Comparison of ENCODE assay signal across 9 cellular contexts in genomic region chr17:73474370-73474988, GRCh38.
A peak's percentile ranks its signal among the peaks of the same experiment; 100 is the strongest.
DNase-seq lines count a peak whose midpoint lies in the region; ATAC-seq and TF ChIP-seq lines count a peak whose summit lies in the region.
"Had no signal": no experiment of that assay in that cellular context is flagged by ENCODE, and none has a peak within 500 bp of the region (broad histone marks: within the 10 kb centered on the region; RNA-seq: fewer than 3 reads in every experiment).

No MANE protein-coding gene starts in this region.

- in situ Hi-C loops in ACHN (cut with HindIII; ENCODE audit: low pct_ligation_motif_present, low pct_unique_long_range_greater_than_20kb, low sequenced_read_pairs) = no loop called here

- H3K36me3 Mint-ChIP-seq in activated T-cell treated with anti-CD3 and anti-CD28 coated beads, Interleukin-2, amount 50 U/mL, for 72 hours (ENCODE audit: insufficient read depth in 2 of 2) = peaks cover 0 to 4% of the 10 kb centered on the region in 2 donors
- H3K36me3 Mint-ChIP-seq in osteocyte (ENCODE audit: unreplicated experiment) = no peaks in the 10 kb centered on the region

- H3K4me3 ChIP-seq in HFF-Myc (replicated peaks; ENCODE audit: low read depth, low read length) = no peak overlapping the region
- H3K4me3 ChIP-seq: upper lobe of left lung had no signal

- DNase-seq in ACHN (peak; percentile 39), HFF-Myc (ENCODE audit: extremely low read depth, low read depth) (peak; percentile 7), left kidney (ENCODE audit: low read depth, low spot score) (peak; percentile 70), NCI-H524 treated with DMSO at 0.1 percent for 48 hours (lab: John Stamatoyannopoulos, UW) (no peak), GM19240 (ENCODE audit: insufficient read length, low spot score) (no peak), osteocyte (ENCODE audit: extremely low spot score, unreplicated experiment) (no peak)
- DNase-seq in activated T-cell treated with anti-CD3 and anti-CD28 coated beads, Interleukin-2, amount 50 U/mL, for 72 hours = peak; percentile 5 to 6

- no peak overlapping the region for H3K27ac Mint-ChIP-seq in activated T-cell treated with anti-CD3 and anti-CD28 coated beads, Interleukin-2, amount 50 U/mL, for 72 hours
- H3K27ac Mint-ChIP-seq in osteocyte (ENCODE audit: unreplicated experiment) = no peak overlapping the region

- peaks cover 6% of the 10 kb centered on the region for H3K4me1 Mint-ChIP-seq in activated T-cell treated with anti-CD3 and anti-CD28 coated beads, Interleukin-2, amount 50 U/mL, for 72 hours (ENCODE audit: low read depth)
- H3K4me1 Mint-ChIP-seq in osteocyte (ENCODE audit: unreplicated experiment) = peaks cover 12% of the 10 kb centered on the region

- H3K27me3 Mint-ChIP-seq in activated T-cell treated with anti-CD3 and anti-CD28 coated beads, Interleukin-2, amount 50 U/mL, for 72 hours (ENCODE audit: low read depth) = peaks cover 6% of the 10 kb centered on the region
- no peaks in the 10 kb centered on the region for H3K27me3 Mint-ChIP-seq in osteocyte (ENCODE audit: unreplicated experiment)

- no peak for ATAC-seq in activated T-cell treated with anti-CD3 and anti-CD28 coated beads, Interleukin-2, amount 50 U/mL, for 72 hours (replicated peaks in 1 of 2)
- ATAC-seq in HG02759 (IDR thresholded peaks at IDR 0.05; ENCODE audit: unreplicated experiment) = no peak

- TF ChIP-seq CTCF in HFF-Myc (IDR thresholded peaks at IDR 0.05; ENCODE audit: low read depth, low read length, missing control alignments) (no peak), osteocyte (IDR thresholded peaks at IDR 0.05) (no peak)

- peaks cover 0 to 2% of the 10 kb centered on the region in 2 donors for H3K9me3 Mint-ChIP-seq in activated T-cell treated with anti-CD3 and anti-CD28 coated beads, Interleukin-2, amount 50 U/mL, for 72 hours
- H3K9me3 Mint-ChIP-seq in osteocyte (ENCODE audit: unreplicated experiment) = no peaks in the 10 kb centered on the region

- no peak overlapping the region for H3K4me3 Mint-ChIP-seq in activated T-cell treated with anti-CD3 and anti-CD28 coated beads, Interleukin-2, amount 50 U/mL, for 72 hours
- no peak overlapping the region for H3K4me3 Mint-ChIP-seq in osteocyte (ENCODE audit: unreplicated experiment)

Comparison
In these comparisons a context has a peak if more than half of its experiments do, and no peak if none do; other contexts are left out.
1. DNase-seq: peak in ACHN (single experiment), HFF-Myc (single experiment), activated T-cell treated with anti-CD3 and anti-CD28 coated beads, Interleukin-2, amount 50 U/mL, for 72 hours (2 of 2) and left kidney (single experiment); none in NCI-H524 treated with DMSO at 0.1 percent for 48 hours (single experiment), GM19240 (single experiment) and osteocyte (single experiment).